ENCODE assay signal across 23 cellular contexts in genomic region chr9:121610638-121610953, GRCh38. TPM values are rescaled to one million over a fixed set of nuclear protein-coding genes. Genes with fewer than 3 reads are reported as not detected.
DNase-seq lines count a peak whose midpoint lies in the region; ATAC-seq, FAIRE-seq and TF ChIP-seq lines count a peak whose summit lies in the region.
"Had no signal": no experiment of that assay in that cellular context is flagged by ENCODE, and none has a peak within 500 bp of the region (broad histone marks: within the 10 kb centered on the region; RNA-seq: fewer than 3 reads in every experiment).

No MANE protein-coding gene starts in this region.

- no peak for FAIRE-seq in H1 (lab: Jason Lieb, UNC)
- FAIRE-seq: GM19239 had no signal

- RAD21 ChIA-PET in HCT116 (lab: Charles Lee; ENCODE audit: low non-redundant PET in 1 of 2, low total read pairs in 2 of 2, uncharacterized antibody in 2 of 2, unreplicated experiment in 2 of 2) = no interaction called here

- TF ChIP-seq RAD21 in HCT116 (IDR thresholded peaks at IDR 0.05; ENCODE audit: low read depth) (no peak), H1 (IDR thresholded peaks at IDR 0.05 in 1 of 2, conservative IDR thresholded peaks at IDR 0.05 in 1 of 2; ENCODE audit: low read depth in 2 of 2, low read length in 2 of 2) (peak; percentile 15 to 30; a peak in 2 of 4 replicates)

- no peak overlapping the region for H3K14ac ChIP-seq in H1 (ENCODE audit: insufficient read length)

- no peak for ATAC-seq in HCT116
- no peak for ATAC-seq in GM18861 (IDR thresholded peaks at IDR 0.05; ENCODE audit: unreplicated experiment)
- ATAC-seq: naive thymus-derived CD8-positive, alpha-beta T cell; stimulated activated naive CD8-positive, alpha-beta T cell treated with anti-CD3 and anti-CD28 coated beads, Interleukin-15, amount 100 ng/mL, for 72 hours had no signal

- H2BK20ac ChIP-seq in H1 (ENCODE audit: low read length) = no peak overlapping the region

- peaks cover 31% of the 10 kb centered on the region for H3K27me3 ChIP-seq in DOHH2 (ENCODE audit: control insufficient read depth, low read length)
- H3K27me3 ChIP-seq in HCT116 (ENCODE audit: insufficient read depth, low read length) = no peaks in the 10 kb centered on the region
- H3K27me3 ChIP-seq in H1 (replicated peaks in 1 of 4; ENCODE audit: control insufficient read depth in 3 of 4, extremely low read depth in 1 of 4, insufficient read depth in 3 of 4, low read length in 3 of 4) = no peaks in the 10 kb centered on the region
- H3K27me3 ChIP-seq in neural progenitor cell = no peaks in the 10 kb centered on the region
- H3K27me3 ChIP-seq: breast epithelium, tibial nerve had no signal

- peaks cover 3% of the 10 kb centered on the region; the same call in 1 of the 2 replicates for H3K79me1 ChIP-seq in H1 (ENCODE audit: low read depth, low read length)

- no peak overlapping the region for H4K91ac ChIP-seq in H1 (replicated peaks; ENCODE audit: insufficient read length, low read length)

- no peak overlapping the region for H2BK5ac ChIP-seq in H1 (ENCODE audit: low read depth, low read length)

- H3K9me2 ChIP-seq in DOHH2 (replicated peaks; ENCODE audit: control insufficient read depth, low read length) = no peaks in the 10 kb centered on the region
- no peaks in the 10 kb centered on the region for H3K9me2 ChIP-seq in HCT116 (ENCODE audit: insufficient read depth)

- no peaks in the 10 kb centered on the region for H3K23me2 ChIP-seq in H1 (ENCODE audit: low read depth, low read length)

- H3F3A ChIP-seq in DOHH2 (ENCODE audit: control insufficient read depth, insufficient read depth) (no peaks in the 10 kb centered on the region), neural progenitor cell (ENCODE audit: low read depth) (peaks cover 18% of the 10 kb centered on the region)

- H3K9me3 ChIP-seq in DOHH2 (ENCODE audit: control insufficient read depth, insufficient read depth, low read length) (no peaks in the 10 kb centered on the region), HCT116 (ENCODE audit: control insufficient read depth in 1 of 2, insufficient read depth in 1 of 2, low read depth in 1 of 2, low read length in 2 of 2) (no peaks in the 10 kb centered on the region), H1 (ENCODE audit: insufficient read depth in 2 of 2, low read depth in 1 of 2, low read length in 1 of 2) (no peaks in the 10 kb centered on the region), neural progenitor cell (ENCODE audit: low read depth) (no peaks in the 10 kb centered on the region)
- H3K9me3 ChIP-seq: breast epithelium, tibial nerve had no signal

- DNase-seq in HCT116 (ENCODE audit: low read depth, low spot score) = no peak
- no peak for DNase-seq in H1 (ENCODE audit: low read depth in 1 of 2, low spot score in 2 of 2)
- peak; percentile 57 for DNase-seq in neural progenitor cell (ENCODE audit: low spot score)
- no peak for DNase-seq in activated gamma-delta T cell treated with Interleukin-2 at 50 U/mL for 16 hours
- no peak for DNase-seq in endothelial cell (ENCODE audit: low spot score)
- DNase-seq in lower leg skin (ENCODE audit: low spot score in 2 of 2) = no peak
- DNase-seq: activated B cell treated with CpG ODN at 0.5 μM for 24 hours; activated CD4-positive, alpha-beta T cell treated with anti-CD3 and anti-CD28 coated beads, Interleukin-2, amount 50 U/mL, for 4 hours; activated naive CD4-positive, alpha-beta T cell treated with anti-CD3 and anti-CD28 coated beads, Interleukin-2, amount 50 U/mL, for 16 hours; cortex of kidney; EL; naive thymus-derived CD8-positive, alpha-beta T cell; NCI-H1436; NCI-H510A treated with DMSO at 0.1 percent for 48 hours; stimulated activated naive CD8-positive, alpha-beta T cell treated with anti-CD3 and anti-CD28 coated beads, Interleukin-15, amount 100 ng/mL, for 72 hours had no signal

- H2BK120ac ChIP-seq in H1 (replicated peaks; ENCODE audit: low read depth, low read length) = no peak overlapping the region

- no peak overlapping the region for H2BK12ac ChIP-seq in H1 (ENCODE audit: low read depth, low read length)

- H3K4me1 Mint-ChIP-seq in neural progenitor cell (peaks cover 40% of the 10 kb centered on the region), endothelial cell (ENCODE audit: unreplicated experiment) (peaks cover 15% of the 10 kb centered on the region)

- CTCF ChIA-PET in HCT116 (lab: Charles Lee) = interaction anchor here (0.7 to 3.2 kb wide), 6 partner anchors 10 to 65 kb away, joined by 3 to 18 read pairs (median 4); no protein-coding TSS in a partner anchor
- CTCF ChIA-PET in H1 (lab: Charles Lee; ENCODE audit: partially characterized antibody) = interaction anchor here (1.0 to 6.0 kb wide), 17 partner anchors 9 to 90 kb away, joined by 3 to 56 read pairs (median 6); no protein-coding TSS in a partner anchor

- H3K36me3 ChIP-seq in DOHH2 (ENCODE audit: control insufficient read depth, low read length) (no peaks in the 10 kb centered on the region), HCT116 (ENCODE audit: control insufficient read depth in 1 of 2, insufficient read depth in 2 of 2, low read length in 2 of 2) (no peaks in the 10 kb centered on the region), H1 (ENCODE audit: control insufficient read depth in 2 of 4, insufficient read depth in 4 of 4, low read length in 3 of 4) (no peaks in the 10 kb centered on the region), neural progenitor cell (no peaks in the 10 kb centered on the region)
- H3K36me3 ChIP-seq: breast epithelium, tibial nerve had no signal

- intact Hi-C loops in HCT116 (cut with micrococcal nuclease) = no loop called here
- intact Hi-C loops in lower leg skin (cut with DNase I; ENCODE audit: low total_unique reads) = no loop called here

- H3K56ac ChIP-seq in H1 (replicated peaks; ENCODE audit: insufficient read length, low read depth, low read length) = no peak overlapping the region

- no peak overlapping the region for H2AK5ac ChIP-seq in H1 (ENCODE audit: low read depth, low read length)

- no peak overlapping the region for H4K5ac ChIP-seq in H1 (ENCODE audit: insufficient read length, low read depth, low read length)

- WGBS in H1 (ENCODE audit: extremely low coverage in 1 of 2, insufficient coverage in 1 of 2, insufficient read length in 1 of 2, insufficient replicate concordance in 2 of 2, low coverage in 1 of 2, low lambda C conversion rate in 2 of 2, missing lambda C conversion rate in 1 of 2), 2 experiments = 60% methylated on average over 9 of the region's 9 CpGs; no CpG with 5 or more reads in 1 of the 2 experiments
- WGBS in lower leg skin, 2 donors = 87 to 92% methylated on average over 9 of the region's 9 CpGs

- BruUV-seq in HCT116 (replicated peaks; lab: Mats Ljungman, UMichigan) = no TSS peak

- H3K27ac Mint-ChIP-seq in neural progenitor cell (no peak overlapping the region), endothelial cell (ENCODE audit: unreplicated experiment) (no peak overlapping the region)
- H3K27ac Mint-ChIP-seq: activated B cell treated with CpG ODN at 0.5 μM for 24 hours; activated T-helper 1 cell treated with anti-CD3 and anti-CD28 coated beads, Interleukin-12 subunit alpha, Interleukin-12 subunit beta, Interleukin-2, Interleukin-4 antibody, amounts not matched to agents 30 ng/mL and 10 ng/mL and 1 ng/mL, durations not matched to agents 14 hours and 24 hours and 36 hours; mesothelial cell of epicardium; stimulated activated naive CD8-positive, alpha-beta T cell treated with anti-CD3 and anti-CD28 coated beads, Interleukin-15, amount 100 ng/mL, for 72 hours had no signal

- no peak overlapping the region for H3K27ac ChIP-seq in DOHH2 (ENCODE audit: low read depth, low read length)
- H3K27ac ChIP-seq in HCT116 (ENCODE audit: low read depth, low read length) = no peak overlapping the region
- no peak overlapping the region for H3K27ac ChIP-seq in H1 (ENCODE audit: low read depth, low read length)
- no peak overlapping the region for H3K27ac ChIP-seq in neural progenitor cell
- H3K27ac ChIP-seq: tibial nerve had no signal

- no peaks in the 10 kb centered on the region for H3K79me2 ChIP-seq in DOHH2 (ENCODE audit: control insufficient read depth, low read length)
- peaks cover 35% of the 10 kb centered on the region for H3K79me2 ChIP-seq in HCT116 (ENCODE audit: insufficient read depth, low read length)
- peaks cover 0 to 2% of the 10 kb centered on the region in 2 experiments; a peak in 1 of 4 replicates for H3K79me2 ChIP-seq in H1 (ENCODE audit: control insufficient read depth in 1 of 2, insufficient read depth in 2 of 2, low read length in 2 of 2)
- H3K79me2 ChIP-seq in neural progenitor cell (ENCODE audit: low read depth) = peaks cover 24% of the 10 kb centered on the region

- H3K4me1 ChIP-seq in DOHH2 (ENCODE audit: control insufficient read depth, low read length) (peaks cover 20% of the 10 kb centered on the region), HCT116 (ENCODE audit: control insufficient read depth in 1 of 2, insufficient read depth in 2 of 2, low read length in 2 of 2) (peaks cover 51% of the 10 kb centered on the region in 2 experiments), H1 (replicated peaks in 1 of 4; ENCODE audit: control insufficient read depth in 3 of 4, insufficient read depth in 4 of 4, low read length in 3 of 4) (peaks cover 0 to 10% (median 5%) of the 10 kb centered on the region in 4 experiments; a peak in 5 of 7 replicates), neural progenitor cell (peaks cover 14% of the 10 kb centered on the region)

- H3K9ac ChIP-seq in HCT116 (ENCODE audit: low read length) (no peak overlapping the region), H1 (replicated peaks in 1 of 4; ENCODE audit: extremely low read depth in 1 of 4, low read depth in 3 of 4, low read length in 3 of 4) (no peak overlapping the region), neural progenitor cell (no peak overlapping the region)

- no peak overlapping the region for H2BK15ac ChIP-seq in H1 (ENCODE audit: low read length)

- TF ChIP-seq POLR2A in HCT116 (IDR thresholded peaks at IDR 0.05; ENCODE audit: borderline replicate concordance, extremely low read depth, insufficient read depth, insufficient read length) (no peak), H1 (IDR thresholded peaks at IDR 0.05; ENCODE audit: control extremely low read depth in 1 of 2, low read depth in 2 of 2, low read length in 2 of 2) (no peak), lower leg skin (IDR thresholded peaks at IDR 0.05) (no peak)

- H3K27me3 Mint-ChIP-seq in neural progenitor cell (ENCODE audit: insufficient read depth, low read depth) = peaks cover 13% of the 10 kb centered on the region
- H3K27me3 Mint-ChIP-seq in endothelial cell (ENCODE audit: unreplicated experiment) = peaks cover 1% of the 10 kb centered on the region

- no peak overlapping the region for H2AFZ ChIP-seq in HCT116 (ENCODE audit: low read depth, low read length, poor library complexity, severe bottlenecking)
- no peak overlapping the region for H2AFZ ChIP-seq in H1 (ENCODE audit: low read length)
- no peak overlapping the region for H2AFZ ChIP-seq in neural progenitor cell (replicated peaks)

- no peak overlapping the region for H3K4me3 ChIP-seq in DOHH2 (ENCODE audit: low read length)
- no peak overlapping the region for H3K4me3 ChIP-seq in HCT116 (replicated peaks in 1 of 2; ENCODE audit: low read depth in 1 of 2, low read length in 2 of 2)
- H3K4me3 ChIP-seq in H1 (ENCODE audit: extremely low read depth in 1 of 4, insufficient read depth in 2 of 4, low read depth in 3 of 4, low read length in 4 of 4) = no peak overlapping the region
- no peak overlapping the region for H3K4me3 ChIP-seq in neural progenitor cell
- no peak overlapping the region for H3K4me3 ChIP-seq in lower leg skin (ENCODE audit: low read depth, poor library complexity, severe bottlenecking)
- H3K4me3 ChIP-seq: breast epithelium, tibial nerve had no signal

- H4K8ac ChIP-seq in H1 (ENCODE audit: extremely low read depth, insufficient read depth, low read length) = no peak overlapping the region

- no peaks in the 10 kb centered on the region for H4K20me1 ChIP-seq in DOHH2 (ENCODE audit: control insufficient read depth, insufficient read depth, low read depth, low read length)
- peaks cover 9% of the 10 kb centered on the region; the same call in 1 of the 2 replicates for H4K20me1 ChIP-seq in HCT116 (ENCODE audit: insufficient read depth)
- peaks cover 5 to 10% of the 10 kb centered on the region in 2 experiments for H4K20me1 ChIP-seq in H1 (replicated peaks in 1 of 2; ENCODE audit: control insufficient read depth in 1 of 2, insufficient read depth in 2 of 2, low read length in 2 of 2)
- peaks cover 87% of the 10 kb centered on the region for H4K20me1 ChIP-seq in neural progenitor cell (ENCODE audit: low read depth)

- no peak overlapping the region for H3K23ac ChIP-seq in H1 (ENCODE audit: insufficient read length)

- no peaks in the 10 kb centered on the region for H3K9me3 Mint-ChIP-seq in neural progenitor cell
- no peaks in the 10 kb centered on the region for H3K9me3 Mint-ChIP-seq in endothelial cell (ENCODE audit: unreplicated experiment)
- H3K9me3 Mint-ChIP-seq: activated B cell treated with CpG ODN at 0.5 μM for 24 hours; activated T-helper 1 cell treated with anti-CD3 and anti-CD28 coated beads, Interleukin-12 subunit alpha, Interleukin-12 subunit beta, Interleukin-2, Interleukin-4 antibody, amounts not matched to agents 30 ng/mL and 10 ng/mL and 1 ng/mL, durations not matched to agents 14 hours and 24 hours and 36 hours; mesothelial cell of epicardium; naive thymus-derived CD8-positive, alpha-beta T cell; stimulated activated naive CD8-positive, alpha-beta T cell treated with anti-CD3 and anti-CD28 coated beads, Interleukin-15, amount 100 ng/mL, for 72 hours had no signal

- no peak for TF ChIP-seq EP300 in H1 (IDR thresholded peaks at IDR 0.05; ENCODE audit: borderline replicate concordance in 1 of 2, low read depth in 2 of 2, low read length in 2 of 2)

- TF ChIP-seq CTCF in DOHH2 (IDR thresholded peaks at IDR 0.05; ENCODE audit: low read depth, low read length, poor library complexity, severe bottlenecking) = peak; percentile 15
- TF ChIP-seq CTCF in HCT116 (IDR thresholded peaks at IDR 0.05 in 2 of 3, conservative IDR thresholded peaks at IDR 0.05 in 1 of 3; ENCODE audit: borderline replicate concordance in 1 of 3, insufficient read depth in 1 of 3, low read depth in 2 of 3, low read length in 2 of 3) = 0 out of 6 replicates have a peak, but pooled peaks of 1 of the 3 experiments have one; percentile 4
- peak; percentile 37 to 54 (median 38) for TF ChIP-seq CTCF in H1 (IDR thresholded peaks at IDR 0.05; ENCODE audit: control extremely low read depth in 1 of 3, insufficient read depth in 1 of 3, low read depth in 1 of 3, low read length in 3 of 3)
- peak; percentile 35 for TF ChIP-seq CTCF in neural progenitor cell (IDR thresholded peaks at IDR 0.05)
- no peak for TF ChIP-seq CTCF in endothelial cell (IDR thresholded peaks at IDR 0.05; ENCODE audit: unreplicated experiment)
- TF ChIP-seq CTCF in lower leg skin (IDR thresholded peaks at IDR 0.05) = no peak

- H3K4me3 Mint-ChIP-seq in neural progenitor cell = no peak overlapping the region
- H3K4me3 Mint-ChIP-seq in endothelial cell (ENCODE audit: unreplicated experiment) = no peak overlapping the region
- H3K4me3 Mint-ChIP-seq: activated B cell treated with CpG ODN at 0.5 μM for 24 hours; activated T-helper 1 cell treated with anti-CD3 and anti-CD28 coated beads, Interleukin-12 subunit alpha, Interleukin-12 subunit beta, Interleukin-2, Interleukin-4 antibody, amounts not matched to agents 30 ng/mL and 10 ng/mL and 1 ng/mL, durations not matched to agents 14 hours and 24 hours and 36 hours; mesothelial cell of epicardium; naive thymus-derived CD8-positive, alpha-beta T cell; stimulated activated naive CD8-positive, alpha-beta T cell treated with anti-CD3 and anti-CD28 coated beads, Interleukin-15, amount 100 ng/mL, for 72 hours had no signal

- H3K4ac ChIP-seq in H1 (replicated peaks; ENCODE audit: insufficient read length, low read depth, low read length) = no peak overlapping the region

- H3K36me3 Mint-ChIP-seq in neural progenitor cell = no peaks in the 10 kb centered on the region
- no peaks in the 10 kb centered on the region for H3K36me3 Mint-ChIP-seq in endothelial cell (ENCODE audit: low read depth, unreplicated experiment)
- H3K36me3 Mint-ChIP-seq: CD14-positive monocyte; mesothelial cell of epicardium; naive thymus-derived CD8-positive, alpha-beta T cell had no signal

- H3K4me2 ChIP-seq in DOHH2 (ENCODE audit: low read length) = no peak overlapping the region
- H3K4me2 ChIP-seq in HCT116 (ENCODE audit: low read length) = peak overlapping the region; percentile 64
- H3K4me2 ChIP-seq in H1 (ENCODE audit: insufficient read depth in 1 of 2, low read depth in 2 of 2, low read length in 2 of 2) = no peak overlapping the region
- no peak overlapping the region for H3K4me2 ChIP-seq in neural progenitor cell

- POLR2A ChIA-PET in HCT116 (lab: Charles Lee) (interaction anchor here (1.8 kb wide), 1 partner anchor 11 kb away, joined by 8 read pairs; no protein-coding TSS in a partner anchor), H1 (lab: Charles Lee; ENCODE audit: partially characterized antibody) (interaction anchor here (0.5 to 5.7 kb wide), 2 partner anchors 12 to 612 kb away, joined by 4 to 26 read pairs; no protein-coding TSS in a partner anchor)

- H3K18ac ChIP-seq in H1 (ENCODE audit: extremely low read depth, low read length) = no peak overlapping the region

RNA-seq across cellular contexts. Expression of gene DAB2IP, which starts 40.8 kb away (rescaled TPM):
- total RNA-seq in HCT116 (2021; ENCODE audit: unreplicated experiment) (31.0 TPM), neural progenitor cell (ENCODE audit: low replicate concordance) (24.3 and 41.7 TPM in 2 replicates), endothelial cell (ENCODE audit: unreplicated experiment) (104 TPM), lower leg skin (10 to 100 TPM; 42.5 to 68.0 (median 57.0) TPM)
- 15.1 and 18.9 TPM in 2 replicates for polyA plus RNA-seq in HCT116 (2012)
- 39.5 and 41.4 TPM in 2 replicates for total RNA-seq in H1 (2021; fragmentation: NEBNext Ultra II Directional; extraction: Animal tissue kit (Norgen Biotek cat#: 25700))
- 19.7 and 28.0 TPM in 2 replicates for polyA plus RNA-seq in H1 (2011; rRNA removed)
- polyA plus RNA-seq in H1 (2011; cell fraction: cytosol; rRNA removed) = 23.7 TPM
- 50.0 TPM for polyA plus RNA-seq in H1 (2011; cell fraction: nucleus; rRNA removed)
- polyA plus RNA-seq in H1 (2012, experiment 1 of 2) = 23.2 to 24.5 TPM (median 23.7 TPM) in 4 replicates
- 20.4 TPM for polyA plus RNA-seq in H1 (2012, experiment 2 of 2)
- 15.8 TPM for polyA plus RNA-seq in H1 (2013, experiment 1 of 2)
- polyA plus RNA-seq in H1 (2013, experiment 2 of 2) = 15.8 TPM
- 38.5 and 60.7 TPM in 2 replicates for polyA minus RNA-seq in H1 (2011; rRNA and poly(A)+ RNA removed)
- 25.3 TPM for polyA minus RNA-seq in H1 (2011; cell fraction: cytosol; rRNA and poly(A)+ RNA removed)
- 30.7 TPM for polyA minus RNA-seq in H1 (2011; cell fraction: nucleus; rRNA and poly(A)+ RNA removed)
- total RNA-seq: activated T-helper 1 cell treated with anti-CD3 and anti-CD28 coated beads, Interleukin-12 subunit alpha, Interleukin-12 subunit beta, Interleukin-2, Interleukin-4 antibody, amounts not matched to agents 30 ng/mL and 10 ng/mL and 1 ng/mL, durations not matched to agents 14 hours and 24 hours and 36 hours; naive thymus-derived CD8-positive, alpha-beta T cell had no signal
- polyA plus RNA-seq: CD14-positive monocyte; naive thymus-derived CD8-positive, alpha-beta T cell had no signal

Comparison
In these comparisons a context has a peak if more than half of its experiments do, and no peak if none do; other contexts are left out.
1. CTCF ChIP-seq: peak in DOHH2 (single experiment), H1 (3 of 3) and neural progenitor cell (single experiment); none in endothelial cell (single experiment) and lower leg skin (0 of 3).